In genomic region chr4:85127653-85128052, GRCh38 we compare ENCODE assay signal across 9 cellular contexts.
A peak's percentile ranks its signal among the peaks of the same experiment; 100 is the strongest.
DNase-seq lines count a peak whose midpoint lies in the region; ATAC-seq and TF ChIP-seq lines count a peak whose summit lies in the region.
"Had no signal": no experiment of that assay in that cellular context is flagged by ENCODE, and none has a peak within 500 bp of the region (broad histone marks: within the 10 kb centered on the region; RNA-seq: fewer than 3 reads in every experiment).

No MANE protein-coding gene starts in this region.

- peaks cover 2% of the 10 kb centered on the region for H3K27me3 Mint-ChIP-seq in endodermal cell (ENCODE audit: insufficient read depth)

- TF ChIP-seq CTCF in AG10803 (conservative IDR thresholded peaks at IDR 0.05; ENCODE audit: low read length) (peak; percentile 41), endodermal cell (conservative IDR thresholded peaks at IDR 0.05) (peak; percentile 91), osteoblast (IDR thresholded peaks at IDR 0.05; ENCODE audit: extremely low read depth, low read depth, low read length) (peak; percentile 58)

- WGBS in endodermal cell (ENCODE audit: insufficient coverage in 1 of 2, insufficient read length in 1 of 2), 2 experiments: 37% methylated on average over 7 to 10 of the region's 10 CpGs

- H2AFZ ChIP-seq in osteoblast (ENCODE audit: low read length): no peak overlapping the region

- H3K4me1 Mint-ChIP-seq in endodermal cell: peaks cover 54% of the 10 kb centered on the region

- H3K4me3 Mint-ChIP-seq in endodermal cell: peak overlapping the region; percentile 9

- H3K27ac ChIP-seq in endodermal cell (ENCODE audit: low read depth, low read length) (no peak overlapping the region), osteoblast (ENCODE audit: low read depth, low read length) (no peak overlapping the region)
- H3K27ac ChIP-seq: neutrophil had no signal

- no peak overlapping the region for H3K9ac ChIP-seq in endodermal cell (ENCODE audit: extremely low read depth, low read length, poor library complexity, severe bottlenecking)

- H3K27me3 ChIP-seq in endodermal cell (ENCODE audit: control insufficient read depth, insufficient read depth, low read length, poor library complexity, severe bottlenecking) (no peaks in the 10 kb centered on the region), osteoblast (ENCODE audit: insufficient read depth, low read length) (no peaks in the 10 kb centered on the region)
- H3K27me3 ChIP-seq: neutrophil had no signal

- no peaks in the 10 kb centered on the region for H3K79me2 ChIP-seq in osteoblast (ENCODE audit: insufficient read depth, low read length)

- no peaks in the 10 kb centered on the region for H4K20me1 ChIP-seq in osteoblast (ENCODE audit: insufficient read depth, low read length)

- peak overlapping the region; percentile 81 for H3K27ac Mint-ChIP-seq in endodermal cell

- H3K4me1 ChIP-seq in endodermal cell (ENCODE audit: control insufficient read depth, insufficient read depth, low read length) (peaks cover 14% of the 10 kb centered on the region), osteoblast (ENCODE audit: insufficient read depth, low read length) (no peaks in the 10 kb centered on the region)

- peaks cover 47% of the 10 kb centered on the region for H3K9me3 Mint-ChIP-seq in endodermal cell

- H3K4me3 ChIP-seq in AG10803 (ENCODE audit: low read length) (no peak overlapping the region), endodermal cell (ENCODE audit: low read length) (peak overlapping the region; percentile 53), osteoblast (ENCODE audit: insufficient read depth, low read length) (no peak overlapping the region)

- H3K36me3 ChIP-seq in endodermal cell (ENCODE audit: control insufficient read depth, insufficient read depth, low read length) (no peaks in the 10 kb centered on the region), osteoblast (ENCODE audit: insufficient read depth, low read length) (no peaks in the 10 kb centered on the region)
- H3K36me3 ChIP-seq: neutrophil had no signal

- ATAC-seq in GM18508 (IDR thresholded peaks at IDR 0.05; ENCODE audit: insufficient read depth, unreplicated experiment) (peak; percentile 78), HG02763 (IDR thresholded peaks at IDR 0.05; ENCODE audit: unreplicated experiment) (peak; percentile 86)

- no peak overlapping the region for H3K4me2 ChIP-seq in osteoblast (ENCODE audit: insufficient read depth, low read length)

- H3K9me3 ChIP-seq in endodermal cell (ENCODE audit: control insufficient read depth, low read length) (peaks cover 28% of the 10 kb centered on the region), osteoblast (ENCODE audit: low read depth, low read length) (no peaks in the 10 kb centered on the region)
- H3K9me3 ChIP-seq: neutrophil had no signal

- DNase-seq in AG10803 (ENCODE audit: low read depth) (peak; percentile 16), NCI-H2171 (lab: John Stamatoyannopoulos, UW) (peak; percentile 23), endodermal cell (peak; percentile 92), osteoblast (ENCODE audit: insufficient read length, low spot score, missing footprints) (peak; percentile 78)
- no peak for DNase-seq in stimulated activated CD4-positive, alpha-beta T cell treated with anti-CD3 and anti-CD28 coated beads, Interleukin-4, amount 100 ng/mL, for 4 hours
- no peak for DNase-seq in activated naive CD4-positive, alpha-beta T cell treated with anti-CD3 and anti-CD28 coated beads, Interleukin-2, amount 50 U/mL, for 16 hours

- peaks cover 12% of the 10 kb centered on the region for H3K36me3 Mint-ChIP-seq in endodermal cell (ENCODE audit: low read depth)

Comparison
In these comparisons a context has a peak if more than half of its experiments do, and no peak if none do; other contexts are left out.
1. DNase-seq: peak in AG10803 (single experiment), NCI-H2171 (single experiment), endodermal cell (single experiment) and osteoblast (single experiment); none in stimulated activated CD4-positive, alpha-beta T cell treated with anti-CD3 and anti-CD28 coated beads, Interleukin-4, amount 100 ng/mL, for 4 hours (0 of 2) and activated naive CD4-positive, alpha-beta T cell treated with anti-CD3 and anti-CD28 coated beads, Interleukin-2, amount 50 U/mL, for 16 hours (single experiment).
2. CTCF ChIP-seq: peak in every context shown above with its lines; median percentile 91 in endodermal cell; 58 in osteoblast; 41 in AG10803.